In genomic region chr11:124988063-124988462, GRCh38 we compare ENCODE assay signal across 12 cellular contexts. TPM values are rescaled to one million over a fixed set of nuclear protein-coding genes. Genes with fewer than 3 reads are reported as not detected.
"Had no signal": no experiment of that assay in that cellular context is flagged by ENCODE, and none has a peak within 500 bp of the region (broad histone marks: within the 10 kb centered on the region; RNA-seq: fewer than 3 reads in every experiment).

No MANE protein-coding gene starts in this region.

- DNase-seq: GM23248, GOT3, H7, H9, HCEC 1CT, HFFc6 had no signal

- H3K4me1 ChIP-seq: HAP-1 had no signal

- H2AFZ ChIP-seq: GM23248, GM23338 had no signal

- H3K9ac ChIP-seq: GM23248 had no signal

- ATAC-seq: GM23338, HCT116 had no signal

- FAIRE-seq: H1, H54 had no signal

- H3K36me3 ChIP-seq: HAP-1 had no signal

- H3K4me3 ChIP-seq: GM23248, GM23338, HAP-1 had no signal

- H3K27ac ChIP-seq: GM23248 had no signal

- H3K4me2 ChIP-seq: GM23338 had no signal

- H3K9me3 ChIP-seq: HAP-1 had no signal

RNA-seq across cellular contexts. Expression of gene HEPACAM, which starts 52.2 kb away (rescaled TPM):
- total RNA-seq: GM23248, H1, H4, H7, H9 had no signal
